16 cellular contexts compared by ENCODE assay signal in genomic region chr6:80543151-80543550, GRCh38.
A peak's percentile ranks its signal among the peaks of the same experiment; 100 is the strongest.
DNase-seq lines count a peak whose midpoint lies in the region; ATAC-seq and TF ChIP-seq lines count a peak whose summit lies in the region.
"Had no signal": no experiment of that assay in that cellular context is flagged by ENCODE, and none has a peak within 500 bp of the region (broad histone marks: within the 10 kb centered on the region; RNA-seq: fewer than 3 reads in every experiment).

No MANE protein-coding gene starts in this region.

- H3K36me3 ChIP-seq in GM23338 (ENCODE audit: insufficient read depth) = no peaks in the 10 kb centered on the region
- H3K36me3 ChIP-seq in skeletal muscle satellite cell (ENCODE audit: insufficient read depth, low read length) = no peaks in the 10 kb centered on the region

- H3K4me1 Mint-ChIP-seq in GM23338 (no peaks in the 10 kb centered on the region), glutamatergic neuron (ENCODE audit: low read depth, unreplicated experiment) (peaks cover 14% of the 10 kb centered on the region)
- H3K4me1 Mint-ChIP-seq: IgD-negative memory B cell had no signal

- H3K27me3 ChIP-seq in GM23338 (ENCODE audit: insufficient read depth) (no peaks in the 10 kb centered on the region), skeletal muscle satellite cell (ENCODE audit: control insufficient read depth, insufficient read depth, low read length) (no peaks in the 10 kb centered on the region)

- in situ Hi-C loops in SK-MEL-5 (cut with HindIII; ENCODE audit: low pct_unique_long_range_greater_than_20kb, low sequenced_read_pairs) = no loop called here

- H3K27ac Mint-ChIP-seq in GM23338 = no peak overlapping the region
- H3K27ac Mint-ChIP-seq in glutamatergic neuron (ENCODE audit: unreplicated experiment) = no peak overlapping the region
- H3K27ac Mint-ChIP-seq: CD4-positive, alpha-beta T cell; IgD-negative memory B cell had no signal

- H3K9me3 Mint-ChIP-seq in GM23338 = no peaks in the 10 kb centered on the region
- no peaks in the 10 kb centered on the region for H3K9me3 Mint-ChIP-seq in glutamatergic neuron (ENCODE audit: unreplicated experiment)
- H3K9me3 Mint-ChIP-seq: CD4-positive, alpha-beta T cell; IgD-negative memory B cell had no signal

- no peaks in the 10 kb centered on the region for H4K20me1 ChIP-seq in GM23338 (replicated peaks; ENCODE audit: insufficient read depth)

- peak overlapping the region; percentile 34 for H3K9ac ChIP-seq in skeletal muscle satellite cell (ENCODE audit: low read depth, low read length)

- no peaks in the 10 kb centered on the region for H3K4me1 ChIP-seq in GM23338 (ENCODE audit: insufficient read depth)
- H3K4me1 ChIP-seq in skeletal muscle satellite cell (ENCODE audit: control insufficient read depth, insufficient read depth, low read length) = peaks cover 84% of the 10 kb centered on the region
- H3K4me1 ChIP-seq: Caco-2 had no signal

- no peaks in the 10 kb centered on the region for H3K9me3 ChIP-seq in skeletal muscle satellite cell (replicated peaks; ENCODE audit: low read length)
- H3K9me3 ChIP-seq: Caco-2 had no signal

- peaks cover 6% of the 10 kb centered on the region; the same call in 1 of the 2 replicates for H3K9me2 ChIP-seq in GM23338 (ENCODE audit: insufficient read depth)

- H3K79me2 ChIP-seq in GM23338 (replicated peaks; ENCODE audit: insufficient read depth) = no peaks in the 10 kb centered on the region

- no peak overlapping the region for H3K27ac ChIP-seq in GM23338 (ENCODE audit: low read depth)

- TF ChIP-seq CTCF in GM23338 (conservative IDR thresholded peaks at IDR 0.05; ENCODE audit: low read depth in 2 of 2) (no peak), glutamatergic neuron (IDR thresholded peaks at IDR 0.05; ENCODE audit: partially characterized antibody, unreplicated experiment) (no peak)

- no peaks in the 10 kb centered on the region for H3F3A ChIP-seq in GM23338 (replicated peaks; ENCODE audit: low read depth)

- H3K4me3 ChIP-seq in GM23338 (no peak overlapping the region), skeletal muscle satellite cell (ENCODE audit: low read length) (no peak overlapping the region)

- H3K27me3 Mint-ChIP-seq in GM23338 (ENCODE audit: insufficient read depth, low read depth, poor library complexity) = no peaks in the 10 kb centered on the region
- no peaks in the 10 kb centered on the region for H3K27me3 Mint-ChIP-seq in glutamatergic neuron (ENCODE audit: unreplicated experiment)
- H3K27me3 Mint-ChIP-seq: CD4-positive, alpha-beta T cell; IgD-negative memory B cell had no signal

- H2AFZ ChIP-seq in GM23338 = peak overlapping the region; percentile 18; the same call in 1 of the 2 replicates

- H3K4me2 ChIP-seq in GM23338 (no peak overlapping the region), skeletal muscle satellite cell (ENCODE audit: low read length) (peak overlapping the region; percentile 3)

- H3K36me3 Mint-ChIP-seq in GM23338 (ENCODE audit: low read depth) = no peaks in the 10 kb centered on the region
- no peaks in the 10 kb centered on the region for H3K36me3 Mint-ChIP-seq in glutamatergic neuron (ENCODE audit: unreplicated experiment)
- H3K36me3 Mint-ChIP-seq: IgD-negative memory B cell had no signal

- H3K4me3 Mint-ChIP-seq in GM23338 (no peak overlapping the region), glutamatergic neuron (ENCODE audit: unreplicated experiment) (no peak overlapping the region)
- H3K4me3 Mint-ChIP-seq: CD4-positive, alpha-beta T cell; IgD-negative memory B cell had no signal

- DNase-seq in GM23338 (ENCODE audit: low spot score) (no peak), SK-MEL-5 (ENCODE audit: low read depth, low spot score) (peak; percentile 77), globus pallidus (ENCODE audit: low spot score) (peak; percentile 48), anterior cingulate cortex (lab: John Stamatoyannopoulos, UW) (no peak), glutamatergic neuron (no peak)
- DNase-seq: CD4-positive, alpha-beta T cell; Karpas-422; NCI-H1694; NCI-H2081; NCI-H2171; NCI-H524 treated with DMSO at 0.1 percent for 48 hours; NCI-H82 had no signal

- ATAC-seq in GM23338 (no peak), GM18907 (IDR thresholded peaks at IDR 0.05; ENCODE audit: unreplicated experiment) (no peak)

TF ChIP-seq in GM23338, 12 proteins besides CTCF, POLR2A, EP300 and RAD21 (continues in another document):
- TF ChIP-seq, protein P1, sequence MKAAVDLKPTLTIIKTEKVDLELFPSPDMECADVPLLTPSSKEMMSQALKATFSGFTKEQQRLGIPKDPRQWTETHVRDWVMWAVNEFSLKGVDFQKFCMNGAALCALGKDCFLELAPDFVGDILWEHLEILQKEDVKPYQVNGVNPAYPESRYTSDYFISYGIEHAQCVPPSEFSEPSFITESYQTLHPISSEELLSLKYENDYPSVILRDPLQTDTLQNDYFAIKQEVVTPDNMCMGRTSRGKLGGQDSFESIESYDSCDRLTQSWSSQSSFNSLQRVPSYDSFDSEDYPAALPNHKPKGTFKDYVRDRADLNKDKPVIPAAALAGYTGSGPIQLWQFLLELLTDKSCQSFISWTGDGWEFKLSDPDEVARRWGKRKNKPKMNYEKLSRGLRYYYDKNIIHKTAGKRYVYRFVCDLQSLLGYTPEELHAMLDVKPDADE (IDR thresholded peaks at IDR 0.05) = no peak
- no peak for TF ChIP-seq CREB1 (CRISPR knock-in tag; IDR thresholded peaks at IDR 0.05; ENCODE audit: low read depth)
- no peak for TF ChIP-seq EZH2phosphoT487 (IDR thresholded peaks at IDR 0.05; ENCODE audit: unreplicated experiment)
- TF ChIP-seq ZNF331 (CRISPR knock-in tag; IDR thresholded peaks at IDR 0.05; ENCODE audit: low read depth) = no peak
- TF ChIP-seq EZH2 (IDR thresholded peaks at IDR 0.05; ENCODE audit: low read depth, unreplicated experiment) = no peak
- no peak for TF ChIP-seq JUNB (IDR thresholded peaks at IDR 0.05; ENCODE audit: unreplicated experiment)
- TF ChIP-seq, protein P2, sequence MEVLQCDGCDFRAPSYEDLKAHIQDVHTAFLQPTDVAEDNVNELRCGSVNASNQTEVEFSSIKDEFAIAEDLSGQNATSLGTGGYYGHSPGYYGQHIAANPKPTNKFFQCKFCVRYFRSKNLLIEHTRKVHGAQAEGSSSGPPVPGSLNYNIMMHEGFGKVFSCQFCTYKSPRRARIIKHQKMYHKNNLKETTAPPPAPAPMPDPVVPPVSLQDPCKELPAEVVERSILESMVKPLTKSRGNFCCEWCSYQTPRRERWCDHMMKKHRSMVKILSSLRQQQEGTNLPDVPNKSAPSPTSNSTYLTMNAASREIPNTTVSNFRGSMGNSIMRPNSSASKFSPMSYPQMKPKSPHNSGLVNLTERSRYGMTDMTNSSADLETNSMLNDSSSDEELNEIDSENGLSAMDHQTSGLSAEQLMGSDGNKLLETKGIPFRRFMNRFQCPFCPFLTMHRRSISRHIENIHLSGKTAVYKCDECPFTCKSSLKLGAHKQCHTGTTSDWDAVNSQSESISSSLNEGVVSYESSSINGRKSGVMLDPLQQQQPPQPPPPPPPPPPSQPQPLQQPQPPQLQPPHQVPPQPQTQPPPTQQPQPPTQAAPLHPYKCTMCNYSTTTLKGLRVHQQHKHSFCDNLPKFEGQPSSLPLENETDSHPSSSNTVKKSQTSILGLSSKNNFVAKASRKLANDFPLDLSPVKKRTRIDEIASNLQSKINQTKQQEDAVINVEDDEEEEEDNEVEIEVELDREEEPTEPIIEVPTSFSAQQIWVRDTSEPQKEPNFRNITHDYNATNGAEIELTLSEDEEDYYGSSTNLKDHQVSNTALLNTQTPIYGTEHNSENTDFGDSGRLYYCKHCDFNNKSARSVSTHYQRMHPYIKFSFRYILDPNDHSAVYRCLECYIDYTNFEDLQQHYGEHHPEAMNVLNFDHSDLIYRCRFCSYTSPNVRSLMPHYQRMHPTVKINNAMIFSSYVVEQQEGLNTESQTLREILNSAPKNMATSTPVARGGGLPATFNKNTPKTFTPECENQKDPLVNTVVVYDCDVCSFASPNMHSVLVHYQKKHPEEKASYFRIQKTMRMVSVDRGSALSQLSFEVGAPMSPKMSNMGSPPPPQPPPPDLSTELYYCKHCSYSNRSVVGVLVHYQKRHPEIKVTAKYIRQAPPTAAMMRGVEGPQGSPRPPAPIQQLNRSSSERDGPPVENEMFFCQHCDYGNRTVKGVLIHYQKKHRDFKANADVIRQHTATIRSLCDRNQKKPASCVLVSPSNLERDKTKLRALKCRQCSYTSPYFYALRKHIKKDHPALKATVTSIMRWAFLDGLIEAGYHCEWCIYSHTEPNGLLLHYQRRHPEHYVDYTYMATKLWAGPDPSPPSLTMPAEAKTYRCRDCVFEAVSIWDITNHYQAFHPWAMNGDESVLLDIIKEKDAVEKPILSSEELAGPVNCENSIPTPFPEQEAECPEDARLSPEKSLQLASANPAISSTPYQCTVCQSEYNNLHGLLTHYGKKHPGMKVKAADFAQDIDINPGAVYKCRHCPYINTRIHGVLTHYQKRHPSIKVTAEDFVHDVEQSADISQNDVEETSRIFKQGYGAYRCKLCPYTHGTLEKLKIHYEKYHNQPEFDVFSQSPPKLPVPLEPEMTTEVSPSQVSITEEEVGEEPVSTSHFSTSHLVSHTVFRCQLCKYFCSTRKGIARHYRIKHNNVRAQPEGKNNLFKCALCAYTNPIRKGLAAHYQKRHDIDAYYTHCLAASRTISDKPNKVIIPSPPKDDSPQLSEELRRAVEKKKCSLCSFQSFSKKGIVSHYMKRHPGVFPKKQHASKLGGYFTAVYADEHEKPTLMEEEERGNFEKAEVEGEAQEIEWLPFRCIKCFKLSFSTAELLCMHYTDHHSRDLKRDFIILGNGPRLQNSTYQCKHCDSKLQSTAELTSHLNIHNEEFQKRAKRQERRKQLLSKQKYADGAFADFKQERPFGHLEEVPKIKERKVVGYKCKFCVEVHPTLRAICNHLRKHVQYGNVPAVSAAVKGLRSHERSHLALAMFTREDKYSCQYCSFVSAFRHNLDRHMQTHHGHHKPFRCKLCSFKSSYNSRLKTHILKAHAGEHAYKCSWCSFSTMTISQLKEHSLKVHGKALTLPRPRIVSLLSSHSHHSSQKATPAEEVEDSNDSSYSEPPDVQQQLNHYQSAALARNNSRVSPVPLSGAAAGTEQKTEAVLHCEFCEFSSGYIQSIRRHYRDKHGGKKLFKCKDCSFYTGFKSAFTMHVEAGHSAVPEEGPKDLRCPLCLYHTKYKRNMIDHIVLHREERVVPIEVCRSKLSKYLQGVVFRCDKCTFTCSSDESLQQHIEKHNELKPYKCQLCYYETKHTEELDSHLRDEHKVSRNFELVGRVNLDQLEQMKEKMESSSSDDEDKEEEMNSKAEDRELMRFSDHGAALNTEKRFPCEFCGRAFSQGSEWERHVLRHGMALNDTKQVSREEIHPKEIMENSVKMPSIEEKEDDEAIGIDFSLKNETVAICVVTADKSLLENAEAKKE (CRISPR knock-in tag; IDR thresholded peaks at IDR 0.05) = no peak

Comparison
In these comparisons a context has a peak if more than half of its experiments do, and no peak if none do; other contexts are left out.
1. DNase-seq: peak in SK-MEL-5 (single experiment) and globus pallidus (single experiment); none in GM23338 (single experiment), anterior cingulate cortex (0 of 58) and glutamatergic neuron (single experiment).